Comparison of ENCODE assay signal across 13 cellular contexts in the genomic region with DNA sequence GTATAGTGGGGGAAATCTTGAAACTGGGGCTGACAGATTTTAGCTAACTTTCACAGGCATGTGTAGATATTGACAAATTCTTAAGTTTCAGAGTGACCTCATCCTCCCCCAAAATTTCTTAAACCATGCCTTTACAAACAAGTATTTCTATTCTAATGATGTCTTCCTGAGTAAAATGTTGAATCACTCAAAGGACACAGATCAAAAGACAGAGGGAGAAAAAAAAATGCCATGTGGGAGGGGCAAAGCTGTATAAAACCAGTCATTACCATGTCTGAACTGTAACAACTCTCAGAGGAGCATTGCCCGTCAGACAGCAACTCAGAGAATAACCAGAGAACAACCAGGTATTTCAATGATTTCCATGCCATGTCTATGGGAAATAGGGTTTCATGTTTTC. TPM values are rescaled to one million over a fixed set of nuclear protein-coding genes. Genes with fewer than 3 reads are reported as not detected.
A peak's percentile ranks its signal among the peaks of the same experiment; 100 is the strongest.
DNase-seq lines count a peak whose midpoint lies in the region; ATAC-seq and TF ChIP-seq lines count a peak whose summit lies in the region.
"Had no signal": no experiment of that assay in that cellular context is flagged by ENCODE, and none has a peak within 500 bp of the region (broad histone marks: within the 10 kb centered on the region; RNA-seq: fewer than 3 reads in every experiment).

A gene with protein sequence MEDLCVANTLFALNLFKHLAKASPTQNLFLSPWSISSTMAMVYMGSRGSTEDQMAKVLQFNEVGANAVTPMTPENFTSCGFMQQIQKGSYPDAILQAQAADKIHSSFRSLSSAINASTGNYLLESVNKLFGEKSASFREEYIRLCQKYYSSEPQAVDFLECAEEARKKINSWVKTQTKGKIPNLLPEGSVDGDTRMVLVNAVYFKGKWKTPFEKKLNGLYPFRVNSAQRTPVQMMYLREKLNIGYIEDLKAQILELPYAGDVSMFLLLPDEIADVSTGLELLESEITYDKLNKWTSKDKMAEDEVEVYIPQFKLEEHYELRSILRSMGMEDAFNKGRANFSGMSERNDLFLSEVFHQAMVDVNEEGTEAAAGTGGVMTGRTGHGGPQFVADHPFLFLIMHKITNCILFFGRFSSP (plus strand): TSS at position 282 of the 400 bp plus-strand sequence. CDS start 3,740 bp downstream, outside the sequence.

- H3K4me3 ChIP-seq in breast epithelium (no peak within 1 kb of the TSS), esophagus squamous epithelium (peak within 1 kb of the TSS; percentile 13 to 41 (median 33)), WERI-Rb-1 (ENCODE audit: low read depth, low read length) (no peak within 1 kb of the TSS)

- DNase-seq in MCF 10A (ENCODE audit: unreplicated experiment), result peak; percentile 24
- DNase-seq in breast epithelium (ENCODE audit: low spot score in 2 of 2), result no peak
- DNase-seq in NCI-H226, result peak; percentile 12
- no peak for DNase-seq in esophagus squamous epithelium (lab: John Stamatoyannopoulos, UW)
- DNase-seq in type B pancreatic cell (ENCODE audit: extremely low spot score, unreplicated experiment), result no peak
- no peak for DNase-seq in WERI-Rb-1
- DNase-seq in HPDE6-E6E7 (ENCODE audit: extremely low spot score), result no peak
- DNase-seq: naive B cell, NCI-H2029, T-helper 17 cell had no signal

- H3K36me3 Mint-ChIP-seq in MCF 10A (ENCODE audit: insufficient read depth, unreplicated experiment), result peaks cover 5% of the 10 kb centered on the region
- H3K36me3 Mint-ChIP-seq in type B pancreatic cell, result peaks cover 7% of the 10 kb centered on the region
- H3K36me3 Mint-ChIP-seq: naive B cell had no signal

- POLR2A ChIA-PET in MCF 10A (lab: Yijun Ruan, JAX), result interaction anchor here (0.7 kb wide), 3 partner anchors 9 to 246 kb away, joined by 3 read pairs; no protein-coding TSS in a partner anchor

- H3K27me3 Mint-ChIP-seq in MCF 10A (ENCODE audit: insufficient read depth, unreplicated experiment) (no peaks in the 10 kb centered on the region), type B pancreatic cell (peaks cover 4% of the 10 kb centered on the region)

- H3K27me3 ChIP-seq in breast epithelium, result no peaks in the 10 kb centered on the region
- no peaks in the 10 kb centered on the region for H3K27me3 ChIP-seq in esophagus squamous epithelium
- no peaks in the 10 kb centered on the region for H3K27me3 ChIP-seq in WERI-Rb-1 (ENCODE audit: insufficient read depth, low read depth, severe bottlenecking)

- no peaks in the 10 kb centered on the region for H3K9me3 ChIP-seq in breast epithelium
- no peaks in the 10 kb centered on the region for H3K9me3 ChIP-seq in esophagus squamous epithelium
- no peaks in the 10 kb centered on the region for H3K9me3 ChIP-seq in WERI-Rb-1 (ENCODE audit: severe bottlenecking)

- intact Hi-C loops in MCF 10A (cut with micrococcal nuclease) (no loop called here), breast epithelium (cut with DNase I; ENCODE audit: low total_unique reads) (no loop called here), esophagus squamous epithelium (cut with DNase I) (no loop called here)

- no peak for TF ChIP-seq CTCF in MCF 10A (IDR thresholded peaks at IDR 0.05; ENCODE audit: unreplicated experiment)
- no peak for TF ChIP-seq CTCF in breast epithelium (IDR thresholded peaks at IDR 0.05)
- TF ChIP-seq CTCF in esophagus squamous epithelium (IDR thresholded peaks at IDR 0.05), result no peak
- TF ChIP-seq CTCF in type B pancreatic cell (conservative IDR thresholded peaks at IDR 0.05), result no peak
- TF ChIP-seq CTCF in WERI-Rb-1 (IDR thresholded peaks at IDR 0.05; ENCODE audit: low read depth, low read length), result no peak

- peaks cover 18% of the 10 kb centered on the region for H3K4me1 Mint-ChIP-seq in MCF 10A (ENCODE audit: insufficient read depth, unreplicated experiment)
- peaks cover 4% of the 10 kb centered on the region for H3K4me1 Mint-ChIP-seq in type B pancreatic cell (ENCODE audit: unreplicated experiment)
- H3K4me1 Mint-ChIP-seq: naive B cell, T-helper 17 cell had no signal

- H3K27ac Mint-ChIP-seq in MCF 10A (ENCODE audit: low read depth, unreplicated experiment) (peak within 1 kb of the TSS; percentile 19), type B pancreatic cell (peak within 1 kb of the TSS; percentile 89)
- H3K27ac Mint-ChIP-seq: T-helper 17 cell had no signal

- WGBS in esophagus squamous epithelium, 2 donors, result 54 to 56% methylated on average over 1 of the region's 1 CpG

- H3K9me3 Mint-ChIP-seq in MCF 10A (ENCODE audit: unreplicated experiment), result no peaks in the 10 kb centered on the region
- H3K9me3 Mint-ChIP-seq in type B pancreatic cell, result peaks cover 3% of the 10 kb centered on the region
- H3K9me3 Mint-ChIP-seq: naive B cell had no signal

- H3K36me3 ChIP-seq in breast epithelium (no peaks in the 10 kb centered on the region), esophagus squamous epithelium (peaks cover 0 to 10% (median 0%) of the 10 kb centered on the region in 3 donors), WERI-Rb-1 (no peaks in the 10 kb centered on the region)

- H3K27ac ChIP-seq in breast epithelium (no peak within 1 kb of the TSS), esophagus squamous epithelium (peak within 1 kb of the TSS; percentile 23 to 82 (median 72)), WERI-Rb-1 (no peak within 1 kb of the TSS)

- CTCF ChIA-PET in MCF 10A (lab: Yijun Ruan, JAX), result interaction anchor here (0.7 to 1.3 kb wide), 3 partner anchors 13 to 49 kb away, joined by 3 to 6 read pairs (median 3); no protein-coding TSS in a partner anchor

- TF ChIP-seq POLR2A in breast epithelium (IDR thresholded peaks at IDR 0.05) (no peak), esophagus squamous epithelium (IDR thresholded peaks at IDR 0.05) (peak in 1 of 4 donors; percentile 13)

- ATAC-seq in HG02970 (IDR thresholded peaks at IDR 0.05; ENCODE audit: low FRiP score, unreplicated experiment), result no peak
- ATAC-seq: HepG2, T-helper 17 cell had no signal

- H3K4me1 ChIP-seq in breast epithelium, result no peaks in the 10 kb centered on the region
- peaks cover 0 to 68% (median 0%) of the 10 kb centered on the region in 3 donors for H3K4me1 ChIP-seq in esophagus squamous epithelium

- no peak within 1 kb of the TSS for H3K4me3 Mint-ChIP-seq in MCF 10A (ENCODE audit: unreplicated experiment)
- H3K4me3 Mint-ChIP-seq in type B pancreatic cell, result peak within 1 kb of the TSS; percentile 88
- H3K4me3 Mint-ChIP-seq: naive B cell, T-helper 17 cell had no signal

- BruUV-seq in MCF 10A (replicated peaks; lab: Mats Ljungman, UMichigan), result no TSS peak

RNA-seq across cellular contexts. Expression of the gene that starts here (rescaled TPM):
- 0.47 and 0.82 TPM in 2 replicates for total RNA-seq in MCF 10A (2022)
- 10 to 100 TPM in 1 of 3 donors, under 1 TPM in 1, not detected in 1; 0.32 to 16.2 TPM for total RNA-seq in breast epithelium
- 100 to 1,000 TPM; 138 to 309 (median 189) TPM for total RNA-seq in esophagus squamous epithelium
- 45.2 and 121 TPM in 2 replicates for total RNA-seq in type B pancreatic cell (ENCODE audit: low replicate concordance)
- total RNA-seq: urinary bladder had no signal

Comparison
In these comparisons a context has a peak if more than half of its experiments do, and no peak if none do; other contexts are left out.
1. Peak in DNase-seq in MCF 10A; RNA of the gene not detected or under 1 TPM.
2. H3K27ac ChIP-seq: peak in esophagus squamous epithelium (4 of 4); none in breast epithelium (0 of 2) and WERI-Rb-1 (single experiment).
3. H3K4me3 ChIP-seq: peak in esophagus squamous epithelium (4 of 4); none in breast epithelium (0 of 3) and WERI-Rb-1 (single experiment).